ENCODE assay signal across 26 cellular contexts in genomic region chr14:85475113-85475512, GRCh38. TPM values are rescaled to one million over a fixed set of nuclear protein-coding genes. Genes with fewer than 3 reads are reported as not detected.
A peak's percentile ranks its signal among the peaks of the same experiment; 100 is the strongest.
DNase-seq lines count a peak whose midpoint lies in the region; ATAC-seq, FAIRE-seq and TF ChIP-seq lines count a peak whose summit lies in the region.
"Had no signal": no experiment of that assay in that cellular context is flagged by ENCODE, and none has a peak within 500 bp of the region (broad histone marks: within the 10 kb centered on the region; RNA-seq: fewer than 3 reads in every experiment).

No MANE protein-coding gene starts in this region.

- BruUV-seq in mammary epithelial cell (replicated peaks; lab: Mats Ljungman, UMichigan) (no TSS peak), endothelial cell of umbilical vein (replicated peaks; lab: Mats Ljungman, UMichigan) (no TSS peak)

- in situ Hi-C loops in mammary epithelial cell (cut with MboI; ENCODE audit: low sequenced_read_pairs in 2 of 2), result no loop called here

- no peak overlapping the region for H3K4me3 ChIP-seq in mammary epithelial cell (replicated peaks in 1 of 3; ENCODE audit: insufficient read depth in 1 of 3, low read depth in 2 of 3, low read length in 3 of 3)
- H3K4me3 ChIP-seq in breast epithelium, result no peak overlapping the region
- H3K4me3 ChIP-seq in endothelial cell of umbilical vein (replicated peaks in 1 of 3; ENCODE audit: insufficient read depth in 1 of 3, low read depth in 1 of 3, low read length in 3 of 3), result no peak overlapping the region
- H3K4me3 ChIP-seq in testis, result no peak overlapping the region
- H3K4me3 ChIP-seq in uterus, result no peak overlapping the region
- H3K4me3 ChIP-seq: heart left ventricle, ovary, SJCRH30 had no signal

- no peak overlapping the region for H3K9ac ChIP-seq in mammary epithelial cell (ENCODE audit: insufficient read depth, low read length)
- H3K9ac ChIP-seq in endothelial cell of umbilical vein (replicated peaks; ENCODE audit: extremely low read depth, insufficient read depth, low read length), result peak overlapping the region; percentile 68

- dilution Hi-C loops in mammary epithelial cell (cut with HindIII; ENCODE audit: low sequenced_read_pairs), result no loop called here
- dilution Hi-C loops in endothelial cell of umbilical vein (cut with MboI; ENCODE audit: extremely low pct_ligation_motif_present, low sequenced_read_pairs), result no loop called here

- H3K27me3 ChIP-seq in mammary epithelial cell (ENCODE audit: insufficient read depth, low read length) (no peaks in the 10 kb centered on the region), breast epithelium (no peaks in the 10 kb centered on the region), endothelial cell of umbilical vein (ENCODE audit: control insufficient read depth in 2 of 2, insufficient read depth in 2 of 2, low read length in 2 of 2) (no peaks in the 10 kb centered on the region), testis (no peaks in the 10 kb centered on the region), uterus (no peaks in the 10 kb centered on the region)
- H3K27me3 ChIP-seq: BE2C, heart left ventricle, ovary, SJCRH30 had no signal

- peaks cover 10% of the 10 kb centered on the region for H3K4me1 ChIP-seq in mammary epithelial cell (ENCODE audit: insufficient read depth, low read length)
- no peaks in the 10 kb centered on the region for H3K4me1 ChIP-seq in breast epithelium
- H3K4me1 ChIP-seq in endothelial cell of umbilical vein (ENCODE audit: control insufficient read depth, extremely low read depth, insufficient read depth, low read length), result peaks cover 54% of the 10 kb centered on the region
- no peaks in the 10 kb centered on the region for H3K4me1 ChIP-seq in testis
- H3K4me1 ChIP-seq in uterus, result peaks cover 0 to 3% of the 10 kb centered on the region in 2 donors
- H3K4me1 ChIP-seq: BE2C had no signal

- no peak for TF ChIP-seq POLR2A in breast epithelium (IDR thresholded peaks at IDR 0.05)
- TF ChIP-seq POLR2A in endothelial cell of umbilical vein (IDR thresholded peaks at IDR 0.05; ENCODE audit: low read depth, low read length), result peak; percentile 44
- no peak for TF ChIP-seq POLR2A in testis (IDR thresholded peaks at IDR 0.05)
- TF ChIP-seq POLR2A in uterus (IDR thresholded peaks at IDR 0.05), result no peak

- POLR2A ChIA-PET in endothelial cell of umbilical vein (lab: Charles Lee), result interaction anchor here (0.7 to 3.4 kb wide), 3 partner anchors 22 to 1113 kb away, joined by 3 to 31 read pairs (median 6); partner anchors contain the start of gene FLRT2

- H3K9me3 ChIP-seq in mammary epithelial cell (replicated peaks; ENCODE audit: insufficient read depth, low read length), result no peaks in the 10 kb centered on the region
- no peaks in the 10 kb centered on the region for H3K9me3 ChIP-seq in breast epithelium
- H3K9me3 ChIP-seq in endothelial cell of umbilical vein (replicated peaks; ENCODE audit: control insufficient read depth, insufficient read depth, low read length), result no peaks in the 10 kb centered on the region
- H3K9me3 ChIP-seq in testis, result no peaks in the 10 kb centered on the region
- no peaks in the 10 kb centered on the region for H3K9me3 ChIP-seq in uterus
- H3K9me3 ChIP-seq: BE2C, heart left ventricle, ovary, SJCRH30 had no signal

- H4K20me1 ChIP-seq in mammary epithelial cell (ENCODE audit: insufficient read depth, low read length) (no peaks in the 10 kb centered on the region), endothelial cell of umbilical vein (replicated peaks; ENCODE audit: control insufficient read depth, extremely low read depth, insufficient read depth, low read length) (no peaks in the 10 kb centered on the region)

- H3K79me2 ChIP-seq in mammary epithelial cell (ENCODE audit: insufficient read depth, low read length) (no peaks in the 10 kb centered on the region), endothelial cell of umbilical vein (ENCODE audit: control insufficient read depth, insufficient read depth, low read length) (no peaks in the 10 kb centered on the region)

- no peak for TF ChIP-seq CTCF in mammary epithelial cell (conservative IDR thresholded peaks at IDR 0.05 in 1 of 2, IDR thresholded peaks at IDR 0.05 in 1 of 2; ENCODE audit: extremely low read depth in 1 of 2, insufficient read depth in 1 of 2, low read depth in 1 of 2, low read length in 2 of 2)
- TF ChIP-seq CTCF in breast epithelium (IDR thresholded peaks at IDR 0.05), result no peak
- no peak for TF ChIP-seq CTCF in endothelial cell of umbilical vein (IDR thresholded peaks at IDR 0.05; ENCODE audit: extremely low read depth in 1 of 2, insufficient read depth in 1 of 2, low read depth in 1 of 2, low read length in 2 of 2)
- no peak for TF ChIP-seq CTCF in testis (IDR thresholded peaks at IDR 0.05)
- no peak for TF ChIP-seq CTCF in uterus (IDR thresholded peaks at IDR 0.05)

- no peaks in the 10 kb centered on the region for H3K9me1 ChIP-seq in endothelial cell of umbilical vein (replicated peaks; ENCODE audit: control insufficient read depth, extremely low read depth, insufficient read depth, low read length)

- H3K36me3 ChIP-seq in mammary epithelial cell (ENCODE audit: insufficient read depth, low read length), result no peaks in the 10 kb centered on the region
- H3K36me3 ChIP-seq in breast epithelium, result no peaks in the 10 kb centered on the region
- H3K36me3 ChIP-seq in endothelial cell of umbilical vein (ENCODE audit: control insufficient read depth in 2 of 2, extremely low read depth in 1 of 2, insufficient read depth in 2 of 2, low read length in 2 of 2), result no peaks in the 10 kb centered on the region
- H3K36me3 ChIP-seq in testis (ENCODE audit: low read depth, missing control alignments), result no peaks in the 10 kb centered on the region
- no peaks in the 10 kb centered on the region for H3K36me3 ChIP-seq in uterus
- H3K36me3 ChIP-seq: BE2C, heart left ventricle, ovary, SJCRH30 had no signal

- intact Hi-C loops in mammary epithelial cell (cut with micrococcal nuclease), result no loop called here
- intact Hi-C loops in breast epithelium (cut with DNase I; ENCODE audit: low total_unique reads), result no loop called here
- intact Hi-C loops in endothelial cell of umbilical vein (cut with micrococcal nuclease), result loop anchor here (1.0 kb wide), 4 partner anchors 41 to 512 kb away; no protein-coding TSS in a partner anchor
- intact Hi-C loops in testis (cut with DNase I; ENCODE audit: low total_unique reads), result no loop called here
- intact Hi-C loops in uterus (cut with DNase I; ENCODE audit: low total_unique reads), result no loop called here

- CTCF ChIA-PET in mammary epithelial cell (lab: Charles Lee; ENCODE audit: low non-redundant PET) (no interaction called here), endothelial cell of umbilical vein (lab: Charles Lee) (interaction anchor here (0.7 to 2.3 kb wide), 7 partner anchors 9 to 194 kb away, joined by 3 to 24 read pairs (median 4); partner anchors contain the start of gene FLRT2)

- peak; percentile 46 for ATAC-seq in left lobe of liver
- ATAC-seq: activated T-cell treated with anti-CD3 and anti-CD28 coated beads, Interleukin-2, amount 50 U/mL, for 4 hours; left colon; natural killer cell; Panc1 had no signal

- FAIRE-seq in endothelial cell of umbilical vein (lab: Jason Lieb, UNC), result peak; percentile 31
- FAIRE-seq: H54 had no signal

- DNase-seq in mammary epithelial cell (no peak), breast epithelium (ENCODE audit: low spot score in 2 of 2) (no peak), endothelial cell of umbilical vein (ENCODE audit: low read depth, low spot score) (peak; percentile 94), left lobe of liver (ENCODE audit: low spot score) (no peak), testis (no peak), NCI-H748 (lab: John Stamatoyannopoulos, UW; ENCODE audit: unreplicated experiment) (no peak), NCI-H774 (lab: John Stamatoyannopoulos, UW) (no peak), uterus (no peak)
- DNase-seq: 8988T; activated CD4-positive, alpha-beta T cell treated with anti-CD3 and anti-CD28 coated beads for 4 hours; activated naive CD4-positive, alpha-beta T cell; activated T-cell treated with anti-CD3 and anti-CD28 coated beads, Interleukin-2, amount 50 U/mL, for 4 hours; BE2C; caudate nucleus; DMS53; GDM1; heart left ventricle; left colon; natural killer cell; NCI-H1694; NCI-H510A treated with DMSO at 0.1 percent for 48 hours; ovary; SJCRH30; trophoblast cell had no signal

- H3K4me2 ChIP-seq in mammary epithelial cell (ENCODE audit: insufficient read depth, low read depth, low read length), result no peak overlapping the region
- peak overlapping the region; percentile 89 for H3K4me2 ChIP-seq in endothelial cell of umbilical vein (ENCODE audit: insufficient read depth, low read length)

- 2% methylated on average over 3 of the region's 3 CpGs for WGBS in mammary epithelial cell (ENCODE audit: low coverage, missing lambda C conversion rate)
- 35 to 46% methylated on average over 3 of the region's 3 CpGs for WGBS in testis, 2 donors

- no peak overlapping the region for H3K27ac ChIP-seq in mammary epithelial cell (ENCODE audit: insufficient read depth, low read depth, low read length)
- H3K27ac ChIP-seq in breast epithelium, result no peak overlapping the region
- peak overlapping the region; percentile 91 for H3K27ac ChIP-seq in endothelial cell of umbilical vein (ENCODE audit: insufficient read depth, low read depth, low read length)
- H3K27ac ChIP-seq in testis, result peak overlapping the region; percentile 8 to 69
- peak overlapping the region in 1 of 2 donors; percentile 54 for H3K27ac ChIP-seq in uterus
- H3K27ac ChIP-seq: SJCRH30 had no signal

- H2AFZ ChIP-seq in mammary epithelial cell (ENCODE audit: low read depth, low read length), result peak overlapping the region; percentile 59
- no peak overlapping the region for H2AFZ ChIP-seq in endothelial cell of umbilical vein (ENCODE audit: low read depth, low read length)

TF ChIP-seq in endothelial cell of umbilical vein, 7 proteins besides CTCF, POLR2A, EP300 and RAD21 (continues in another document):
- TF ChIP-seq FOS (IDR thresholded peaks at IDR 0.05; ENCODE audit: borderline replicate concordance, insufficient read depth, low read length), result peak; percentile 32
- peak; percentile 65 for TF ChIP-seq GATA2 (IDR thresholded peaks at IDR 0.05; ENCODE audit: insufficient read depth, insufficient read length, low read depth, low read length)

RNA-seq across cellular contexts. Expression of gene FLRT2, which starts 54.8 kb away (rescaled TPM):
- total RNA-seq in mammary epithelial cell, result 10 to 100 TPM; 33.2 to 92.3 TPM
- 32.7 TPM for polyA plus RNA-seq in mammary epithelial cell
- polyA minus RNA-seq in mammary epithelial cell, result 74.2 TPM
- total RNA-seq in breast epithelium, result 10 to 100 TPM in 2 of 3 donors, 1 to 10 TPM in 1; 5.2 to 12.6 (median 10.5) TPM
- 125 and 202 TPM in 2 replicates for total RNA-seq in endothelial cell of umbilical vein
- 229 and 283 TPM in 2 replicates for polyA plus RNA-seq in endothelial cell of umbilical vein
- 67.4 and 85.5 TPM in 2 replicates for polyA plus RNA-seq in endothelial cell of umbilical vein (2011; cell fraction: cytosol; rRNA removed)
- 707 and 779 TPM in 2 replicates for polyA plus RNA-seq in endothelial cell of umbilical vein (2011; cell fraction: nucleus; rRNA removed)
- polyA plus RNA-seq in endothelial cell of umbilical vein (2012), result 127 and 130 TPM in 2 replicates
- 618 and 632 TPM in 2 replicates for polyA minus RNA-seq in endothelial cell of umbilical vein
- polyA minus RNA-seq in endothelial cell of umbilical vein (2011; cell fraction: cytosol; rRNA and poly(A)+ RNA removed), result 0.51 TPM
- 1,280 and 1,402 TPM in 2 replicates for polyA minus RNA-seq in endothelial cell of umbilical vein (2011; cell fraction: nucleus; rRNA and poly(A)+ RNA removed)
- 1.7 TPM for total RNA-seq in left lobe of liver
- 100 to 1,000 TPM in 1 of 2 donors, 10 to 100 TPM in 1; 34.4 to 134 TPM for total RNA-seq in testis
- 20.1 TPM for polyA plus RNA-seq in testis (ENCODE audit: insufficient read depth, low read depth, low replicate concordance)
- total RNA-seq in uterus, result 10 to 100 TPM in 2 of 4 donors, 1 to 10 TPM in 2; 2.1 to 72.4 (median 9.6) TPM
- total RNA-seq: natural killer cell had no signal

Comparison
In these comparisons a context has a peak if more than half of its experiments do, and no peak if none do; other contexts are left out.
1. H3K27ac ChIP-seq: peak in endothelial cell of umbilical vein (single experiment) and testis (2 of 2); none in mammary epithelial cell (single experiment) and breast epithelium (0 of 2).